ENCODE assay signal across 13 cellular contexts in genomic region chr2:54585136-54585535, GRCh38.
DNase-seq lines count a peak whose midpoint lies in the region; ATAC-seq and TF ChIP-seq lines count a peak whose summit lies in the region.
"Had no signal": no experiment of that assay in that cellular context is flagged by ENCODE, and none has a peak within 500 bp of the region (broad histone marks: within the 10 kb centered on the region; RNA-seq: fewer than 3 reads in every experiment).

No MANE protein-coding gene starts in this region.

- peaks cover 4% of the 10 kb centered on the region for H3K36me3 Mint-ChIP-seq in CD8-positive, alpha-beta T cell
- H3K36me3 Mint-ChIP-seq in activated naive CD8-positive, alpha-beta T cell treated with anti-CD3 and anti-CD28 coated beads for 36 hours, result peaks cover 7% of the 10 kb centered on the region
- H3K36me3 Mint-ChIP-seq in naive B cell (no peaks in the 10 kb centered on the region), CD14-positive monocyte (peaks cover 8 to 10% of the 10 kb centered on the region in 2 donors)

- peak overlapping the region; percentile 93 for H3K27ac ChIP-seq in BLaER1
- peak overlapping the region; percentile 44 for H3K27ac ChIP-seq in CD8-positive, alpha-beta T cell (ENCODE audit: low read depth, low read length)

- peaks cover 96% of the 10 kb centered on the region for H3K4me1 Mint-ChIP-seq in CD8-positive, alpha-beta T cell (ENCODE audit: low read depth)
- peaks cover 82% of the 10 kb centered on the region for H3K4me1 Mint-ChIP-seq in activated naive CD8-positive, alpha-beta T cell treated with anti-CD3 and anti-CD28 coated beads for 36 hours
- H3K4me1 Mint-ChIP-seq in naive B cell (peaks cover 68 to 94% (median 78%) of the 10 kb centered on the region in 3 donors), CD14-positive monocyte (peaks cover 45% of the 10 kb centered on the region)

- peak overlapping the region; percentile 72 for H3K9ac ChIP-seq in BLaER1

- TF ChIP-seq CTCF in CD8-positive, alpha-beta T cell (IDR thresholded peaks at IDR 0.05), result no peak
- no peak for TF ChIP-seq CTCF in CD14-positive monocyte (IDR thresholded peaks at IDR 0.05)

- H3K4me3 ChIP-seq in BLaER1, result peak overlapping the region; percentile 32
- H3K4me3 ChIP-seq in CD8-positive, alpha-beta T cell (ENCODE audit: low read depth, low read length), result peak overlapping the region; percentile 22
- H3K4me3 ChIP-seq: HAP-1 had no signal

- H3K27me3 Mint-ChIP-seq in CD8-positive, alpha-beta T cell (ENCODE audit: low read depth), result no peaks in the 10 kb centered on the region
- no peaks in the 10 kb centered on the region for H3K27me3 Mint-ChIP-seq in activated naive CD8-positive, alpha-beta T cell treated with anti-CD3 and anti-CD28 coated beads for 36 hours
- no peaks in the 10 kb centered on the region for H3K27me3 Mint-ChIP-seq in naive B cell
- no peaks in the 10 kb centered on the region for H3K27me3 Mint-ChIP-seq in CD14-positive monocyte (ENCODE audit: low read depth in 3 of 3)

- H3K27ac Mint-ChIP-seq in CD8-positive, alpha-beta T cell, result peak overlapping the region; percentile 92
- peak overlapping the region; percentile 90 for H3K27ac Mint-ChIP-seq in activated naive CD8-positive, alpha-beta T cell treated with anti-CD3 and anti-CD28 coated beads for 36 hours
- H3K27ac Mint-ChIP-seq in naive B cell (peak overlapping the region in 3 of 6 donors; percentile 52 to 85 (median 84)), CD14-positive monocyte (no peak overlapping the region)
- H3K27ac Mint-ChIP-seq: endodermal cell had no signal

- H4K20me1 ChIP-seq in BLaER1, result peaks cover 20% of the 10 kb centered on the region

- peaks cover 11% of the 10 kb centered on the region for H3K36me3 ChIP-seq in BLaER1
- H3K36me3 ChIP-seq in CD8-positive, alpha-beta T cell (ENCODE audit: insufficient read depth, low read length), result no peaks in the 10 kb centered on the region
- H3K36me3 ChIP-seq: HAP-1 had no signal

- POLR2A ChIA-PET in CD8-positive, alpha-beta T cell (lab: Charles Lee), result interaction anchor here (0.9 to 1.9 kb wide), 3 partner anchors 10 to 27 kb away, joined by 3 to 7 read pairs (median 4); no protein-coding TSS in a partner anchor

- intact Hi-C loops in CD8-positive, alpha-beta T cell (cut with DNase I, micrococcal nuclease), result loop anchor here in 1 of 2 experiments (1.0 kb wide), 1 partner anchor 11 kb away; no protein-coding TSS in a partner anchor
- intact Hi-C loops in CD14-positive monocyte (cut with micrococcal nuclease), result no loop called here

- H3K9me3 ChIP-seq in BLaER1, result no peaks in the 10 kb centered on the region
- H3K9me3 ChIP-seq in CD8-positive, alpha-beta T cell (ENCODE audit: low read length), result no peaks in the 10 kb centered on the region
- H3K9me3 ChIP-seq: HAP-1 had no signal

- no peaks in the 10 kb centered on the region for H3K9me3 Mint-ChIP-seq in CD8-positive, alpha-beta T cell
- no peaks in the 10 kb centered on the region for H3K9me3 Mint-ChIP-seq in activated naive CD8-positive, alpha-beta T cell treated with anti-CD3 and anti-CD28 coated beads for 36 hours
- H3K9me3 Mint-ChIP-seq in naive B cell (no peaks in the 10 kb centered on the region), CD14-positive monocyte (no peaks in the 10 kb centered on the region)
- H3K9me3 Mint-ChIP-seq: endodermal cell, nephron had no signal

- peaks cover 97% of the 10 kb centered on the region for H3K4me1 ChIP-seq in BLaER1
- peaks cover 94% of the 10 kb centered on the region for H3K4me1 ChIP-seq in CD8-positive, alpha-beta T cell (ENCODE audit: insufficient read depth, low read length)

- DNase-seq in CD8-positive, alpha-beta T cell, result no peak
- DNase-seq in activated naive CD8-positive, alpha-beta T cell treated with anti-CD3 and anti-CD28 coated beads for 36 hours, result no peak
- DNase-seq in naive B cell (no peak), CD14-positive monocyte (ENCODE audit: low spot score) (no peak), D341Med (ENCODE audit: low spot score) (no peak)
- DNase-seq: endodermal cell, NCI-H2081, substantia nigra had no signal

- H3K27me3 ChIP-seq in BLaER1, result no peaks in the 10 kb centered on the region
- H3K27me3 ChIP-seq in CD8-positive, alpha-beta T cell (ENCODE audit: insufficient read depth, low read length), result no peaks in the 10 kb centered on the region

- CTCF ChIA-PET in CD8-positive, alpha-beta T cell (lab: Charles Lee), result interaction anchor here (1.1 to 1.9 kb wide), 4 partner anchors 11 to 26 kb away, joined by 3 to 5 read pairs (median 4); no protein-coding TSS in a partner anchor

- H3K4me3 Mint-ChIP-seq in CD8-positive, alpha-beta T cell, result peak overlapping the region; percentile 78
- peak overlapping the region; percentile 72 for H3K4me3 Mint-ChIP-seq in activated naive CD8-positive, alpha-beta T cell treated with anti-CD3 and anti-CD28 coated beads for 36 hours
- H3K4me3 Mint-ChIP-seq in naive B cell, result peak overlapping the region in 6 of 8 donors; percentile 8 to 47 (median 29)
- H3K4me3 Mint-ChIP-seq in CD14-positive monocyte, result no peak overlapping the region
- H3K4me3 Mint-ChIP-seq: endodermal cell had no signal

- no peak for ATAC-seq in CD8-positive, alpha-beta T cell
- ATAC-seq in naive B cell (ENCODE audit: low read depth in 2 of 2) (no peak), HG03196 (IDR thresholded peaks at IDR 0.05; ENCODE audit: unreplicated experiment) (no peak)
- ATAC-seq: sciatic nerve had no signal

- H3K4me2 ChIP-seq in BLaER1, result peak overlapping the region; percentile 98

Comparison
In these comparisons a context has a peak if more than half of its experiments do, and no peak if none do; other contexts are left out.
1. H3K27ac Mint-ChIP-seq: peak in CD8-positive, alpha-beta T cell (single experiment) and activated naive CD8-positive, alpha-beta T cell treated with anti-CD3 and anti-CD28 coated beads for 36 hours (single experiment); none in CD14-positive monocyte (0 of 7).
2. H3K4me3 Mint-ChIP-seq: peak in CD8-positive, alpha-beta T cell (single experiment), activated naive CD8-positive, alpha-beta T cell treated with anti-CD3 and anti-CD28 coated beads for 36 hours (single experiment) and naive B cell (6 of 8); none in CD14-positive monocyte (0 of 2).